In genomic region chr18:6607348-6607747, GRCh38 we compare ENCODE assay signal across 30 cellular contexts.
DNase-seq lines count a peak whose midpoint lies in the region; ATAC-seq, FAIRE-seq and TF ChIP-seq lines count a peak whose summit lies in the region.
"Had no signal": no experiment of that assay in that cellular context is flagged by ENCODE, and none has a peak within 500 bp of the region (broad histone marks: within the 10 kb centered on the region; RNA-seq: fewer than 3 reads in every experiment).

No MANE protein-coding gene starts in this region.

- H3K4me1 ChIP-seq in HUES48 (ENCODE audit: control insufficient read depth, insufficient read depth, low read length) (peaks cover 25% of the 10 kb centered on the region), body of pancreas (peaks cover 6% of the 10 kb centered on the region), pancreas (no peaks in the 10 kb centered on the region)
- H3K4me1 ChIP-seq: psoas muscle, SJSA1 had no signal

- no peak overlapping the region for H3K9ac ChIP-seq in HUES48 (ENCODE audit: low read depth, low read length)

- intact Hi-C loops in body of pancreas (cut with DNase I) (no loop called here), pancreas (cut with DNase I) (no loop called here)

- TF ChIP-seq POLR2A in body of pancreas (IDR thresholded peaks at IDR 0.05) (no peak), H54 (IDR thresholded peaks at IDR 0.05; ENCODE audit: low read depth, low read length) (no peak)

- H3K4me3 ChIP-seq in HUES48 (ENCODE audit: low read depth, low read length): no peak overlapping the region
- no peak overlapping the region for H3K4me3 ChIP-seq in body of pancreas
- H3K4me3 ChIP-seq in pancreas: no peak overlapping the region
- H3K4me3 ChIP-seq: dorsolateral prefrontal cortex, heart left ventricle, psoas muscle, SJSA1 had no signal

- H3K27me3 ChIP-seq in HUES48 (ENCODE audit: control insufficient read depth, insufficient read depth, low read length) (no peaks in the 10 kb centered on the region), body of pancreas (no peaks in the 10 kb centered on the region), pancreas (no peaks in the 10 kb centered on the region)
- H3K27me3 ChIP-seq: dorsolateral prefrontal cortex, heart left ventricle, SJSA1 had no signal

- DNase-seq in COR-L47 (lab: John Stamatoyannopoulos, UW) (peak; percentile 88), body of pancreas (peak; percentile 19 to 50 (median 36)), pancreas (peak in 2 of 6 donors; percentile 6 to 29), H54 (ENCODE audit: insufficient read length, low spot score) (no peak), NCI-H2196 treated with DMSO at 0.1 percent for 48 hours (lab: John Stamatoyannopoulos, UW; ENCODE audit: unreplicated experiment) (no peak)
- DNase-seq: activated CD4-positive, alpha-beta T cell treated with anti-CD3 and anti-CD28 coated beads for 4 hours; activated naive CD4-positive, alpha-beta T cell treated with anti-CD3 and anti-CD28 coated beads, Interleukin-2, amount 10 ng/mL, durations not matched to agents 7 days and 5 days; amniotic stem cell; CD4-positive, alpha-beta T cell; EL; foreskin melanocyte; heart left ventricle; IMR-90; kidney; NCI-H1694; NCI-H2227 treated with DMSO at 0.1 percent for 48 hours; NCI-H82; psoas muscle; stimulated activated CD4-positive, alpha-beta T cell treated with anti-CD3 and anti-CD28 coated beads, Interleukin-15, amount 100 ng/mL, for 24 hours; T-cell; WERI-Rb-1 had no signal

- 22 to 40% methylated on average over 6 of the region's 6 CpGs for WGBS in body of pancreas, 2 donors
- WGBS in pancreas, 2 donors: 28 to 30% methylated on average over 6 of the region's 6 CpGs

- H3K27ac ChIP-seq in HUES48 (ENCODE audit: low read depth, low read length): peak overlapping the region; percentile 70
- H3K27ac ChIP-seq in body of pancreas: peak overlapping the region in 2 of 4 donors; percentile 19 to 25
- peak overlapping the region in 1 of 4 donors; percentile 4 for H3K27ac ChIP-seq in pancreas
- H3K27ac ChIP-seq: heart left ventricle, psoas muscle, RWPE1, SJSA1, WERI-Rb-1 had no signal

- H3K9me3 ChIP-seq in HUES48 (ENCODE audit: control insufficient read depth, insufficient read depth, low read length) (no peaks in the 10 kb centered on the region), body of pancreas (no peaks in the 10 kb centered on the region), pancreas (no peaks in the 10 kb centered on the region)
- H3K9me3 ChIP-seq: heart left ventricle, psoas muscle, SJSA1 had no signal

- H3K36me3 ChIP-seq in HUES48 (ENCODE audit: control insufficient read depth, insufficient read depth, low read length) (no peaks in the 10 kb centered on the region), body of pancreas (replicated peaks in 1 of 2; ENCODE audit: insufficient read depth in 1 of 2, low read depth in 2 of 2) (no peaks in the 10 kb centered on the region), pancreas (no peaks in the 10 kb centered on the region)
- H3K36me3 ChIP-seq: heart left ventricle, SJSA1, WERI-Rb-1 had no signal

- FAIRE-seq in pancreas (lab: Jason Lieb, UNC) (no peak), H54 (lab: Jason Lieb, UNC) (no peak)
- FAIRE-seq: GM18507, kidney had no signal

- no peak for TF ChIP-seq CTCF in body of pancreas (IDR thresholded peaks at IDR 0.05)
- TF ChIP-seq CTCF in pancreas (IDR thresholded peaks at IDR 0.05): no peak

- ATAC-seq in body of pancreas (peak; percentile 47), pancreas (peak in 3 of 4 donors; percentile 32 to 75 (median 45)), HG03175 (IDR thresholded peaks at IDR 0.05; ENCODE audit: unreplicated experiment) (no peak)
- ATAC-seq: activated T-helper 17 cell treated with anti-CD3 and anti-CD28 coated beads, Interleukin-2, amount 50 U/mL, for 72 hours; HCT116; heart left ventricle; psoas muscle; stimulated activated memory B cell treated with anti-CD40 and anti-IgM and Interleukin-4, amounts not matched to agents 10 μg/mL and 1 μg/mL and 100 μg/mL, for 72 hours; T-cell had no signal

Comparison
In these comparisons a context has a peak if more than half of its experiments do, and no peak if none do; other contexts are left out.
1. DNase-seq: peak in COR-L47 (single experiment) and body of pancreas (4 of 4); none in H54 (single experiment) and NCI-H2196 treated with DMSO at 0.1 percent for 48 hours (single experiment).